In the genomic region with DNA sequence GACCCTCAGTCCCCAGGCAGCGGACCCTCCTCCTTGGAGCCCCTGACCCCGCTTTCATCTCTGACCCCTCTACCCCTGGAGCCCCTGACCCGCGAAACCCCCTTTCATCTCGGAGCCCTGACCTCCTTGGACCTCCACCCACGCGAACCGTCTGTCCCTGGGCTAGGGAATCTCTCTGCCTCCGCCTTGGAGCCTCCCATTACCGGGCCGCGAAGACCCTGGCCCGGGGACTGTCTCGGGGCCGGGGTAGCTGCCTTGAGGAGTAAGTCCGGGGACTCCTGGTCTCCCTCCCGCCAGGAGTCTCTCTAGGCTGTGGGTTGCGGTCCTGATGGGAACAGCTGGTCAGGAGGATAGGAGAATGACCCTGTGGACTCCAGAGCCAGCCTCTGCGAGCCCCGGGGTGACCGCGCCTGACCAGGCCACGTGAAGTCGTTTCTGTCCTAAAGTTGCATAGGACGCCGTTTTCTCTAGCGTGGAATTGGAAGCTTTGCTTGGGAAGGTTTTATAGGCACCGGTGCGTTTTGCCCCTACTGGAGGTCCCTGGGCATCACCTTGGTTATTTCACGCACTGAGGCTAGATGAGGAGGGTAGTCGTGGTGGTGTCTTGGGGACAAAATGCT, we compare ENCODE assay signal across 8 cellular contexts. TPM values are rescaled to one million over a fixed set of nuclear protein-coding genes. Genes with fewer than 3 reads are reported as not detected.
DNase-seq lines count a peak whose midpoint lies in the region; ATAC-seq lines count a peak whose summit lies in the region.

No MANE protein-coding gene starts in this region.

- peaks cover 0 to 5% (median 0%) of the 10 kb centered on the region in 5 donors for H3K36me3 Mint-ChIP-seq in naive thymus-derived CD4-positive, alpha-beta T cell

- H3K27ac ChIP-seq in naive thymus-derived CD4-positive, alpha-beta T cell (ENCODE audit: low read depth, low read length): peak overlapping the region; percentile 72

- peak overlapping the region; percentile 83 for H3K4me3 ChIP-seq in GM08714 (ENCODE audit: low read length)
- H3K4me3 ChIP-seq in naive thymus-derived CD4-positive, alpha-beta T cell (ENCODE audit: low read length): peak overlapping the region; percentile 66

- H3K27ac Mint-ChIP-seq in naive thymus-derived CD4-positive, alpha-beta T cell: peak overlapping the region; percentile 36 to 94 (median 85)

- peaks cover 0 to 2% (median 0%) of the 10 kb centered on the region in 5 donors for H3K27me3 Mint-ChIP-seq in naive thymus-derived CD4-positive, alpha-beta T cell

- no peaks in the 10 kb centered on the region for H3K9me3 ChIP-seq in naive thymus-derived CD4-positive, alpha-beta T cell (ENCODE audit: control insufficient read depth in 2 of 3, low read length in 3 of 3)

- ATAC-seq in naive thymus-derived CD4-positive, alpha-beta T cell: no peak
- ATAC-seq in GM18907 (IDR thresholded peaks at IDR 0.05; ENCODE audit: unreplicated experiment): no peak
- ATAC-seq in GM21717 (IDR thresholded peaks at IDR 0.05; ENCODE audit: unreplicated experiment): no peak
- no peak for ATAC-seq in HG03565 (IDR thresholded peaks at IDR 0.05; ENCODE audit: unreplicated experiment)

- intact Hi-C loops in naive thymus-derived CD4-positive, alpha-beta T cell (cut with micrococcal nuclease): loop anchor here in 1 of 2 donors (2.0 kb wide), 1 partner anchor 16 kb away; no protein-coding TSS in a partner anchor

- no peaks in the 10 kb centered on the region for H3K9me3 Mint-ChIP-seq in naive thymus-derived CD4-positive, alpha-beta T cell

- POLR2A ChIA-PET in naive thymus-derived CD4-positive, alpha-beta T cell (lab: Charles Lee): interaction anchor here (0.7 to 7.1 kb wide), 9 partner anchors 10 to 237 kb away, joined by 3 to 62 read pairs (median 5); a partner anchor contains a TSS

- H3K4me3 Mint-ChIP-seq in naive thymus-derived CD4-positive, alpha-beta T cell: peak overlapping the region; percentile 86 to 95 (median 90)

- CTCF ChIA-PET in naive thymus-derived CD4-positive, alpha-beta T cell (lab: Charles Lee): interaction anchor here (0.7 to 1.3 kb wide), 5 partner anchors 10 to 133 kb away, joined by 3 to 5 read pairs (median 4); a partner anchor contains a TSS

- peaks cover 0 to 9% (median 0%) of the 10 kb centered on the region in 3 experiments for H3K36me3 ChIP-seq in naive thymus-derived CD4-positive, alpha-beta T cell (ENCODE audit: control insufficient read depth in 2 of 3, insufficient read depth in 3 of 3, low read length in 3 of 3)

- H3K4me1 Mint-ChIP-seq in naive thymus-derived CD4-positive, alpha-beta T cell: peaks cover 51 to 68% (median 62%) of the 10 kb centered on the region in 7 donors

- peak; percentile 37 for DNase-seq in NAMALWA (ENCODE audit: low spot score)
- peak; percentile 22 for DNase-seq in dermis blood vessel endothelial cell
- no peak for DNase-seq in naive thymus-derived CD4-positive, alpha-beta T cell
- no peak for DNase-seq in SIG-M5 (lab: John Stamatoyannopoulos, UW)

- H3K27me3 ChIP-seq in naive thymus-derived CD4-positive, alpha-beta T cell (ENCODE audit: control insufficient read depth in 2 of 2, insufficient read depth in 2 of 2, low read length in 2 of 2): no peaks in the 10 kb centered on the region

- peaks cover 20 to 37% of the 10 kb centered on the region in 2 donors for H3K4me1 ChIP-seq in naive thymus-derived CD4-positive, alpha-beta T cell (ENCODE audit: control insufficient read depth in 2 of 2, insufficient read depth in 2 of 2, low read length in 2 of 2)

RNA-seq across cellular contexts. Expression of a gene that starts 0.8 kb away (rescaled TPM):
- 28.2 and 30.0 TPM in 2 replicates for total RNA-seq in dermis blood vessel endothelial cell
- total RNA-seq in naive thymus-derived CD4-positive, alpha-beta T cell: 10 to 100 TPM; 42.9 to 72.2 (median 58.3) TPM
- 10 to 100 TPM; 34.4 to 53.5 TPM for polyA plus RNA-seq in naive thymus-derived CD4-positive, alpha-beta T cell

Comparison
In these comparisons a context has a peak if more than half of its experiments do, and no peak if none do; other contexts are left out.
1. DNase-seq: peak in NAMALWA (single experiment) and dermis blood vessel endothelial cell (single experiment); none in naive thymus-derived CD4-positive, alpha-beta T cell (0 of 9) and SIG-M5 (single experiment).